In genomic region chr17:37200497-37200896, GRCh38 we compare ENCODE assay signal across 21 cellular contexts.
"Had no signal": no experiment of that assay in that cellular context is flagged by ENCODE, and none has a peak within 500 bp of the region (broad histone marks: within the 10 kb centered on the region; RNA-seq: fewer than 3 reads in every experiment).

No MANE protein-coding gene starts in this region.

- DNase-seq: stimulated activated CD4-positive, alpha-beta T cell treated with anti-CD3 and anti-CD28 coated beads, Interleukin-2, amount 100 ng/mL, for 48 hours; stimulated activated CD4-positive, alpha-beta T cell treated with anti-CD3 and anti-CD28 coated beads, Interleukin-4, amount 100 ng/mL, for 1 hour; stimulated activated CD4-positive, alpha-beta T cell treated with anti-CD3 and anti-CD28 coated beads, Interleukin-4, amount 100 ng/mL, for 24 hours; stimulated activated CD4-positive, alpha-beta T cell treated with anti-CD3 and anti-CD28 coated beads, Interleukin-4, amount 100 ng/mL, for 4 hours; stimulated activated CD8-positive, alpha-beta memory T cell treated with anti-CD3 and anti-CD28 coated beads, Interleukin-4, amount 100 ng/mL, for 48 hours; stimulated activated naive B cell treated with anti-CD40 and anti-IgM and Interleukin-4, amounts not matched to agents 10 μg/mL and 1 μg/mL and 100 μg/mL, for 72 hours; stimulated activated naive CD4-positive, alpha-beta T cell; stimulated activated naive CD4-positive, alpha-beta T cell treated with Interleukin-2 at 50 U/mL for 16 hours; stimulated activated naive CD8-positive, alpha-beta T cell treated with anti-CD3 and anti-CD28 coated beads, Interleukin-15, amount 100 ng/mL, for 72 hours; stimulated activated naive CD8-positive, alpha-beta T cell treated with anti-CD3 and anti-CD28 coated beads, Interleukin-15, Interleukin-2, amounts not matched to agents 100 U/mL and 50 U/mL, for 24 hours; stomach; substantia nigra; testis; thyroid gland; tibial artery; transverse colon; trophoblast cell; upper lobe of right lung; uterus had no signal

- ATAC-seq: stimulated activated effector memory CD8-positive, alpha-beta T cell treated with anti-CD3 and anti-CD28 coated beads, Interleukin-12 subunit alpha, Interleukin-12 subunit beta, amount 100 ng/mL, for 72 hours; stimulated activated memory B cell treated with anti-CD40 and anti-IgM and Interleukin-4, amounts not matched to agents 10 μg/mL and 1 μg/mL and 100 μg/mL, for 72 hours; stimulated activated naive B cell treated with anti-CD40 and anti-IgM and Interleukin-4, amounts not matched to agents 10 μg/mL and 1 μg/mL and 100 μg/mL, for 72 hours; stimulated activated naive CD8-positive, alpha-beta T cell treated with anti-CD3 and anti-CD28 coated beads, Interleukin-15, amount 100 ng/mL, for 72 hours; stimulated activated naive CD8-positive, alpha-beta T cell treated with anti-CD3 and anti-CD28 coated beads, Interleukin-15, Interleukin-2, amounts not matched to agents 100 U/mL and 50 U/mL, for 24 hours; upper lobe of right lung had no signal
